8 cellular contexts compared by ENCODE assay signal in the genomic region with DNA sequence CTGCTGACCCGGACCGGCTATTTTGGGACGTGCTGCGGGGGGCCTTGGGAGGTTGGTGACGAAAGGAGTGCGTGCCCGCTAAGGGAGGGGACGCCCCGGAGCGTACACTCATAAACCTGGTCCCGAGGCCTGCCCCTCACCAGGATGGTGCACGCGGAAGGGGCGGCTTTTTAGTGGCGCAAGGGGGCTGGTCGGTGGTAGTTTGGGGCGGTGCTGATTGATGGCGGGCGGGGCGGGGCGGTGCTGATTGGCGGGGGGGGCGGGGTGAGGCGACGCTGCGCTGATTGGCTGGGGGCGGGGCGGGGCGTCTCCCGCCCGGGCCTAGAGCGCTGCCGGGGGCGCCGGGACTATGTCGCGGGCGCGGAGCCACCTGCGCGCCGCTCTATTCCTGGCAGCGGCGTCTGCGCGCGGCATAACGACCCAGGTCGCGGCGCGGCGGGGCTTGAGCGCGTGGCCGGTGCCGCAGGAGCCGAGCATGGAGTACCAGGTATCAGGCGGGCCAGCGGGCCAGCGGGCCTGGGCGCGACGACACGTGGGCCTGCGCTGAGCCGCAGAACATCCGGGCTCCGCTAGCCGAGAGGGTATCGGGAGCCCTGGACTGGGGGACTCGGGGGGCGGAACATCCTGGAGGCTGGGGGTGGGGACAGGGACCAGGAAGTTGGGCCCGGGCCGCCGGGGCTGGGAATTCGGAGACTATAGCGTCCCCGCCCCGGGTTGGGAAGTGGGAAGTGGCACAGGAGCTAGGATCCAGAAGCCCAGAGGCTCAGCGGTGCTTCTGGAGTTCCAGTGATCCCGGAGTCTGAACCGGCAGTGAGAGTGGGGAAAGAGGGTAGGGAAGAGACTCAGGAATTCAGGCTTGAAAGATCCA. TPM values are rescaled to one million over a fixed set of nuclear protein-coding genes. Genes with fewer than 3 reads are reported as not detected.
DNase-seq lines count a peak whose midpoint lies in the region; ATAC-seq and TF ChIP-seq lines count a peak whose summit lies in the region.

A gene with protein sequence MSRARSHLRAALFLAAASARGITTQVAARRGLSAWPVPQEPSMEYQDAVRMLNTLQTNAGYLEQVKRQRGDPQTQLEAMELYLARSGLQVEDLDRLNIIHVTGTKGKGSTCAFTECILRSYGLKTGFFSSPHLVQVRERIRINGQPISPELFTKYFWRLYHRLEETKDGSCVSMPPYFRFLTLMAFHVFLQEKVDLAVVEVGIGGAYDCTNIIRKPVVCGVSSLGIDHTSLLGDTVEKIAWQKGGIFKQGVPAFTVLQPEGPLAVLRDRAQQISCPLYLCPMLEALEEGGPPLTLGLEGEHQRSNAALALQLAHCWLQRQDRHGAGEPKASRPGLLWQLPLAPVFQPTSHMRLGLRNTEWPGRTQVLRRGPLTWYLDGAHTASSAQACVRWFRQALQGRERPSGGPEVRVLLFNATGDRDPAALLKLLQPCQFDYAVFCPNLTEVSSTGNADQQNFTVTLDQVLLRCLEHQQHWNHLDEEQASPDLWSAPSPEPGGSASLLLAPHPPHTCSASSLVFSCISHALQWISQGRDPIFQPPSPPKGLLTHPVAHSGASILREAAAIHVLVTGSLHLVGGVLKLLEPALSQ (plus strand): TSS at position 307 of the 868 bp plus-strand sequence. CDS start 43 bp downstream, at position 350.

- H4K20me1 ChIP-seq in PC-3 (ENCODE audit: low read length): no peaks in the 10 kb centered on the region

- WGBS in HUES64: under 1% methylated on average over 74 of the region's 83 CpGs

- H3K9ac ChIP-seq in HUES64 (ENCODE audit: low read depth, low read length) (peak within 1 kb of the TSS; percentile 96), PC-3 (ENCODE audit: low read length) (peak within 1 kb of the TSS; percentile 98), mucosa of stomach (ENCODE audit: low read length) (peak within 1 kb of the TSS; percentile 85)

- no peaks in the 10 kb centered on the region for H3K9me2 ChIP-seq in PC-3 (replicated peaks; ENCODE audit: low read length)

- H3K9me3 ChIP-seq in HUES64 (ENCODE audit: insufficient read depth, low read depth, low read length): no peaks in the 10 kb centered on the region
- H3K9me3 ChIP-seq in PC-3 (ENCODE audit: low read length): no peaks in the 10 kb centered on the region
- H3K9me3 ChIP-seq in mucosa of stomach (ENCODE audit: control insufficient read depth, low read length): no peaks in the 10 kb centered on the region

- peak; percentile 60 for TF ChIP-seq POLR2A in erythroblast (IDR thresholded peaks at IDR 0.05; ENCODE audit: low read length)

- peak within 1 kb of the TSS; percentile 63 for H2AFZ ChIP-seq in PC-3 (ENCODE audit: low read length)

- peak within 1 kb of the TSS; percentile 92 for H3K4me3 ChIP-seq in HUES64 (ENCODE audit: low read length)
- H3K4me3 ChIP-seq in PC-3 (ENCODE audit: low read length): peak within 1 kb of the TSS; percentile 88
- H3K4me3 ChIP-seq in mucosa of stomach (ENCODE audit: low read length): peak within 1 kb of the TSS; percentile 48

- TF ChIP-seq CTCF in PC-3 (conservative IDR thresholded peaks at IDR 0.05; ENCODE audit: low read depth, low read length): no peak

- H3K27ac ChIP-seq in HUES64 (ENCODE audit: low read depth, low read length): peak within 1 kb of the TSS; percentile 93
- peak within 1 kb of the TSS; percentile 90 for H3K27ac ChIP-seq in PC-3 (ENCODE audit: low read length)

- H3K36me3 ChIP-seq in HUES64 (ENCODE audit: insufficient read depth, low read length) (peaks cover 24% of the 10 kb centered on the region), PC-3 (ENCODE audit: low read depth, low read length) (peaks cover 9% of the 10 kb centered on the region; the same call in 1 of the 2 replicates), mucosa of stomach (ENCODE audit: control insufficient read depth, insufficient read depth, low read length) (no peaks in the 10 kb centered on the region)

- intact Hi-C loops in PC-3 (cut with micrococcal nuclease): loop anchor here (5.0 kb wide), 1 partner anchor 109 kb away; no protein-coding TSS in a partner anchor

- ATAC-seq in GM21423 (IDR thresholded peaks at IDR 0.05; ENCODE audit: unreplicated experiment) (peak; percentile 70), PC-3 (peak; percentile 71)

- no peaks in the 10 kb centered on the region for H3K27me3 ChIP-seq in HUES64 (ENCODE audit: insufficient read depth, low read length)
- no peaks in the 10 kb centered on the region for H3K27me3 ChIP-seq in PC-3 (ENCODE audit: low read length)
- H3K27me3 ChIP-seq in mucosa of stomach (ENCODE audit: control insufficient read depth, insufficient read depth, low read length): no peaks in the 10 kb centered on the region

- DNase-seq in DMS 273 (lab: John Stamatoyannopoulos, UW; ENCODE audit: unreplicated experiment) (peak; percentile 94), PC-3 (peak; percentile 72), erythroblast (lab: John Stamatoyannopoulos, UW) (peak; percentile 90 to 93)
- DNase-seq in activated T-cell treated with anti-CD3 and anti-CD28 coated beads, Interleukin-2, amount 50 U/mL, for 1 hour: peak; percentile 85
- peak; percentile 58 to 61 for DNase-seq in stimulated activated CD8-positive, alpha-beta memory T cell treated with anti-CD3 and anti-CD28 coated beads, Interleukin-7, amount 100 ng/mL, for 1 hour (ENCODE audit: low read depth in 2 of 2)

- no peaks in the 10 kb centered on the region for H3F3A ChIP-seq in PC-3 (ENCODE audit: low read length, unreplicated experiment)

- BruUV-seq in PC-3 (replicated peaks; lab: Mats Ljungman, UMichigan): no TSS peak

- CTCF ChIA-PET in PC-3 (lab: Charles Lee): interaction anchor here (0.8 kb wide), 1 partner anchor 315 kb away, joined by 3 read pairs; no protein-coding TSS in a partner anchor

- POLR2A ChIA-PET in PC-3 (lab: Charles Lee; ENCODE audit: unreplicated experiment): no interaction called here

- peak within 1 kb of the TSS; percentile 86 for H3K4me2 ChIP-seq in PC-3 (ENCODE audit: low read length)

- H3K79me2 ChIP-seq in PC-3 (ENCODE audit: low read length): peaks cover 36% of the 10 kb centered on the region

- H3K4me1 ChIP-seq in HUES64 (ENCODE audit: insufficient read depth, low read length) (peaks cover 5% of the 10 kb centered on the region; the same call in 1 of the 2 replicates), PC-3 (ENCODE audit: insufficient read depth, low read length) (peaks cover 27% of the 10 kb centered on the region), mucosa of stomach (ENCODE audit: control insufficient read depth, insufficient read depth, low read length) (peaks cover 32% of the 10 kb centered on the region)

RNA-seq across cellular contexts. Expression of the gene that starts here (rescaled TPM):
- 46.8 TPM for polyA plus RNA-seq in HUES64 (2013, experiment 1 of 2)
- polyA plus RNA-seq in HUES64 (2013, experiment 2 of 2): 59.5 TPM
- 78.5 and 133 TPM in 2 replicates for total RNA-seq in PC-3 (2014; rRNA removed)

Comparison
In these comparisons a context has a peak if more than half of its experiments do, and no peak if none do; other contexts are left out.
1. Peak in every context shown above with its lines: DNase-seq, ATAC-seq, H3K4me3 ChIP-seq and H3K27ac ChIP-seq.